ENCODE assay signal across 14 cellular contexts in genomic region chr9:127108182-127108876, GRCh38. TPM values are rescaled to one million over a fixed set of nuclear protein-coding genes. Genes with fewer than 3 reads are reported as not detected.
"Had no signal": no experiment of that assay in that cellular context is flagged by ENCODE, and none has a peak within 500 bp of the region (broad histone marks: within the 10 kb centered on the region; RNA-seq: fewer than 3 reads in every experiment).

No MANE protein-coding gene starts in this region.

- H3K36me3 ChIP-seq: lower lobe of right lung, neutrophil had no signal

- H3K4me3 ChIP-seq: lower lobe of right lung, thyroid gland had no signal

- H3K27me3 ChIP-seq: thyroid gland had no signal

- ATAC-seq: activated CD8-positive, alpha-beta memory T cell treated with anti-CD3 and anti-CD28 coated beads, Interleukin-2, amount 10 ng/mL, durations not matched to agents 7 days and 5 days; foreskin keratinocyte had no signal

- DNase-seq: activated CD4-positive, alpha-beta T cell treated with anti-CD3 and anti-CD28 coated beads, Interleukin-2, amount 50 U/mL, for 4 hours; activated CD4-positive, CD25-positive, alpha-beta regulatory T cell treated with anti-CD3 and anti-CD28 coated beads, Interleukin-2, amount 50 U/mL, for 72 hours; activated CD8-positive, alpha-beta memory T cell treated with anti-CD3 and anti-CD28 coated beads, Interleukin-2, amount 10 ng/mL, durations not matched to agents 7 days and 5 days; activated effector memory CD4-positive, alpha-beta T cell treated with Interleukin-2 at 50 U/mL for 16 hours; activated T-cell treated with anti-CD3 and anti-CD28 coated beads, Interleukin-2, amount 50 U/mL, for 24 hours; foreskin keratinocyte; lower lobe of right lung; midbrain; naive B cell; stimulated activated CD4-positive, alpha-beta T cell treated with anti-CD3 and anti-CD28 coated beads, Interleukin-2, amount 100 ng/mL, for 48 hours; stimulated activated naive CD4-positive, alpha-beta T cell treated with Interleukin-2 at 50 U/mL for 16 hours; SW 1271; thyroid gland had no signal

- H3K9me3 ChIP-seq: lower lobe of right lung, neutrophil, thyroid gland had no signal

- H3K4me1 ChIP-seq: foreskin keratinocyte had no signal

- H3K27ac ChIP-seq: foreskin keratinocyte, lower lobe of right lung, neutrophil, thyroid gland had no signal

RNA-seq across cellular contexts. Expression of gene ANGPTL2, which starts 14.1 kb away (rescaled TPM):
- total RNA-seq: activated CD8-positive, alpha-beta memory T cell treated with anti-CD3 and anti-CD28 coated beads, Interleukin-2, amount 10 ng/mL, durations not matched to agents 7 days and 5 days had no signal
